21 cellular contexts compared by ENCODE assay signal in genomic region chr17:31374503-31374902, GRCh38. TPM values are rescaled to one million over a fixed set of nuclear protein-coding genes. Genes with fewer than 3 reads are reported as not detected.
DNase-seq lines count a peak whose midpoint lies in the region; ATAC-seq, FAIRE-seq and TF ChIP-seq lines count a peak whose summit lies in the region.
"Had no signal": no experiment of that assay in that cellular context is flagged by ENCODE, and none has a peak within 500 bp of the region (broad histone marks: within the 10 kb centered on the region; RNA-seq: fewer than 3 reads in every experiment).

No MANE protein-coding gene starts in this region.

- FAIRE-seq in GM18507 (lab: Jason Lieb, UNC) (peak; percentile 68), GM12878 (lab: Jason Lieb, UNC) (no peak)
- FAIRE-seq: HepG2, HTR-8/SVneo had no signal

- H3K4me1 ChIP-seq in GM12878 (ENCODE audit: control insufficient read depth, insufficient read depth, low read length): peaks cover 16% of the 10 kb centered on the region
- peaks cover 27 to 28% of the 10 kb centered on the region in 2 experiments for H3K4me1 ChIP-seq in neutrophil (ENCODE audit: control insufficient read depth in 1 of 2, insufficient read depth in 1 of 2, low read depth in 1 of 2, low read length in 1 of 2)
- H3K4me1 ChIP-seq in gastroesophageal sphincter: no peaks in the 10 kb centered on the region

- H4K20me1 ChIP-seq in GM12878 (ENCODE audit: control insufficient read depth, insufficient read depth): no peaks in the 10 kb centered on the region

- H3K4me3 ChIP-seq in GM12878 (no peak overlapping the region), neutrophil (ENCODE audit: low read depth in 1 of 2, low read length in 1 of 2) (no peak overlapping the region), gastroesophageal sphincter (no peak overlapping the region)

- intact Hi-C loops in CD14-positive monocyte (cut with micrococcal nuclease) (no loop called here), GM12878 (cut with micrococcal nuclease; ENCODE audit: unreplicated experiment) (loop anchor here (5.0 kb wide), 2 partner anchors 157 to 362 kb away; no protein-coding TSS in a partner anchor)

- DNase-seq in CD14-positive monocyte (ENCODE audit: low spot score) (no peak), GM18507 (ENCODE audit: extremely low spot score, insufficient read length, low read depth) (no peak), GM12878 (ENCODE audit: low read depth, low spot score) (no peak), NCI-H524 treated with DMSO at 0.1 percent for 48 hours (lab: John Stamatoyannopoulos, UW) (no peak), NCI-H1105 (lab: John Stamatoyannopoulos, UW) (no peak)
- DNase-seq: CD4-positive, alpha-beta memory T cell; DMS153; DMS79 treated with DMSO at 0.1 percent for 48 hours; GF-D8; GOT3; H7; HFFc6; Karpas-422 had no signal

- ATAC-seq in GM12878 (peak; percentile 62), HG03378 (IDR thresholded peaks at IDR 0.05; ENCODE audit: unreplicated experiment) (no peak), gastroesophageal sphincter (no peak)
- ATAC-seq: HCT116, HepG2 had no signal

- no TSS peak for BruUV-seq in GM12878 (replicated peaks; lab: Mats Ljungman, UMichigan)

- H3K36me3 Mint-ChIP-seq in CD14-positive monocyte: peaks cover 7 to 10% of the 10 kb centered on the region in 2 donors

- TF ChIP-seq RAD21 in GM12878 (IDR thresholded peaks at IDR 0.05; ENCODE audit: insufficient read depth, low read depth, low read length): no peak

- CTCF ChIA-PET in GM12878 (lab: Yijun Ruan, JAX): interaction anchor here (0.5 to 5.4 kb wide), 13 partner anchors 8 to 362 kb away, joined by 3 to 80 read pairs (median 3); partner anchors contain the start of gene EVI2B

- H3K4me1 Mint-ChIP-seq in CD14-positive monocyte: peaks cover 36% of the 10 kb centered on the region

- 68% methylated on average over 2 of the region's 2 CpGs for WGBS in GM12878 (ENCODE audit: insufficient coverage, insufficient replicate concordance, low lambda C conversion rate, missing lambda C conversion rate)
- 90% methylated on average over 2 of the region's 2 CpGs for WGBS in gastroesophageal sphincter (ENCODE audit: low coverage in 1 of 2), 2 donors

- no peak overlapping the region for H3K9ac ChIP-seq in GM12878 (ENCODE audit: control insufficient read depth, insufficient read depth, low read length)

- H3K27ac ChIP-seq in GM12878 (ENCODE audit: control insufficient read depth, insufficient read depth): 0 out of 2 replicates have a peak overlapping the region, but pooled peaks have one; percentile 35
- peak overlapping the region; percentile 71 for H3K27ac ChIP-seq in neutrophil
- no peak overlapping the region for H3K27ac ChIP-seq in gastroesophageal sphincter

- H3K4me2 ChIP-seq in GM12878 (ENCODE audit: control insufficient read depth, insufficient read depth): 0 out of 2 replicates have a peak overlapping the region, but pooled peaks have one; percentile 11

- H2AFZ ChIP-seq in GM12878 (ENCODE audit: control insufficient read depth, low read depth, low read length): no peak overlapping the region

- in situ Hi-C loops in GM12878 (cut with MboI): loop anchor here (5.0 kb wide), 1 partner anchor 357 kb away; no protein-coding TSS in a partner anchor

- TF ChIP-seq CTCF in CD14-positive monocyte (IDR thresholded peaks at IDR 0.05): no peak
- no peak for TF ChIP-seq CTCF in GM12878 (IDR thresholded peaks at IDR 0.05 in 2 of 3, conservative IDR thresholded peaks at IDR 0.05 in 1 of 3; ENCODE audit: control insufficient read depth in 2 of 3, extremely low read depth in 1 of 3, insufficient read depth in 1 of 3, low read depth in 3 of 3, low read length in 3 of 3)
- no peak for TF ChIP-seq CTCF in neutrophil (IDR thresholded peaks at IDR 0.05)
- no peak for TF ChIP-seq CTCF in gastroesophageal sphincter (IDR thresholded peaks at IDR 0.05)

- peaks cover 0 to 10% of the 10 kb centered on the region in 2 experiments; a peak in 1 of 4 replicates for H3K36me3 ChIP-seq in GM12878 (ENCODE audit: control insufficient read depth in 2 of 2, insufficient read depth in 2 of 2, low read length in 1 of 2)
- no peaks in the 10 kb centered on the region for H3K36me3 ChIP-seq in neutrophil
- H3K36me3 ChIP-seq in gastroesophageal sphincter: peaks cover 0 to 37% of the 10 kb centered on the region in 2 donors

- H3K4me3 Mint-ChIP-seq in CD14-positive monocyte: peak overlapping the region in 1 of 2 donors; percentile 82
- H3K4me3 Mint-ChIP-seq: B cell; CD4-positive, alpha-beta memory T cell; HFFc6 had no signal

- no peaks in the 10 kb centered on the region for H3K27me3 Mint-ChIP-seq in CD14-positive monocyte (ENCODE audit: low read depth in 3 of 3)
- H3K27me3 Mint-ChIP-seq: B cell; CD4-positive, alpha-beta memory T cell; IgD-negative memory B cell had no signal

- TF ChIP-seq POLR2A in GM12878 (IDR thresholded peaks at IDR 0.05; ENCODE audit: low read depth, low read length) (no peak), gastroesophageal sphincter (IDR thresholded peaks at IDR 0.05) (no peak)

- RAD21 ChIA-PET in GM12878 (lab: Charles Lee; ENCODE audit: unreplicated experiment): interaction anchor here (0.6 to 1.6 kb wide), 6 partner anchors 14 to 276 kb away, joined by 3 to 9 read pairs (median 4); no protein-coding TSS in a partner anchor

- H3K9me3 ChIP-seq in GM12878 (replicated peaks; ENCODE audit: control insufficient read depth, insufficient read depth, low read length) (no peaks in the 10 kb centered on the region), neutrophil (no peaks in the 10 kb centered on the region), gastroesophageal sphincter (no peaks in the 10 kb centered on the region)

- H3K9me3 Mint-ChIP-seq in CD14-positive monocyte: no peaks in the 10 kb centered on the region
- H3K9me3 Mint-ChIP-seq: CD4-positive, alpha-beta memory T cell; HFFc6; IgD-negative memory B cell had no signal

- SMC1A ChIA-PET in GM12878 (lab: Charles Lee; ENCODE audit: uncharacterized antibody, unreplicated experiment): interaction anchor here (0.7 to 9.7 kb wide), 8 partner anchors 9 to 537 kb away, joined by 3 to 86 read pairs (median 8); partner anchors contain the start of gene EVI2B

- peak overlapping the region in 4 of 7 donors; percentile 56 to 94 (median 86) for H3K27ac Mint-ChIP-seq in CD14-positive monocyte
- H3K27ac Mint-ChIP-seq: B cell, HFFc6, IgD-negative memory B cell had no signal

- POLR2A ChIA-PET in GM12878 (lab: Charles Lee): interaction anchor here (0.6 to 0.7 kb wide), 2 partner anchors 253 to 305 kb away, joined by 3 to 4 read pairs; no protein-coding TSS in a partner anchor

- TF ChIP-seq EP300 in GM12878 (IDR thresholded peaks at IDR 0.05; ENCODE audit: borderline replicate concordance in 1 of 2, control insufficient read depth in 1 of 2, low read depth in 2 of 2, low read length in 2 of 2): no peak
- no peak for TF ChIP-seq EP300 in gastroesophageal sphincter (IDR thresholded peaks at IDR 0.05)

- no peaks in the 10 kb centered on the region for H3K27me3 ChIP-seq in GM12878 (replicated peaks in 1 of 2; ENCODE audit: control insufficient read depth in 2 of 2, insufficient read depth in 2 of 2, low read length in 1 of 2)
- no peaks in the 10 kb centered on the region for H3K27me3 ChIP-seq in neutrophil
- no peaks in the 10 kb centered on the region for H3K27me3 ChIP-seq in gastroesophageal sphincter

- H3K79me2 ChIP-seq in GM12878 (ENCODE audit: control insufficient read depth, insufficient read depth, low read length): no peaks in the 10 kb centered on the region

TF ChIP-seq in GM12878, 131 proteins besides CTCF, POLR2A, EP300 and RAD21 (continues in another document):
- TF ChIP-seq BHLHE40 (IDR thresholded peaks at IDR 0.05; ENCODE audit: borderline replicate concordance in 1 of 2, low read depth in 2 of 2, low read length in 1 of 2): no peak
- TF ChIP-seq PAX8 (IDR thresholded peaks at IDR 0.05): no peak
- no peak for TF ChIP-seq ATF7 (IDR thresholded peaks at IDR 0.05; ENCODE audit: low read depth)

RNA-seq across cellular contexts. Expression of gene RAB11FIP4, which starts 17.0 kb away (rescaled TPM):
- 10 to 100 TPM; 10.4 to 16.2 TPM for polyA plus RNA-seq in CD14-positive monocyte
- 40.5 and 45.1 TPM in 2 replicates for total RNA-seq in GM12878 (2013; cell fraction: nucleolus; rRNA removed)
- total RNA-seq in GM12878 (2014; rRNA removed): 21.2 and 22.7 TPM in 2 replicates
- total RNA-seq in GM12878 (2014; rRNA removed; fragmentation: Illumina TruSeq; extraction: Trizol): 18.8 and 20.1 TPM in 2 replicates
- 27.0 and 28.7 TPM in 2 replicates for total RNA-seq in GM12878 (2021)
- polyA plus RNA-seq in GM12878 (2011; ENCODE audit: low read depth): 4.9 TPM
- 15.9 and 18.3 TPM in 2 replicates for polyA plus RNA-seq in GM12878 (2011; rRNA removed)
- polyA plus RNA-seq in GM12878 (2011; cell fraction: cytosol; rRNA removed): 16.3 and 17.2 TPM in 2 replicates
- polyA plus RNA-seq in GM12878 (2011; cell fraction: nucleus; rRNA removed): 23.3 and 26.8 TPM in 2 replicates
- 8.4 and 11.3 TPM in 2 replicates for polyA plus RNA-seq in GM12878 (2012)
- polyA plus RNA-seq in GM12878 (2014; fragmentation: Illumina TruSeq; extraction: Trizol): 9.6 and 15.2 TPM in 2 replicates
- 1 to 10 TPM; 1.4 to 1.8 TPM for polyA plus RNA-seq in GM12878 (2014; fragmentation: Nextera tagmentation; extraction: Ambion mirVana)
- 19.0 and 19.8 TPM in 2 replicates for polyA plus RNA-seq in GM12878 (2014; rRNA removed)
- polyA plus RNA-seq in GM12878 (2016; fragmentation: Nextera tagmentation; extraction: Ambion mirVana): 10 to 100 TPM; 15.8 to 17.0 TPM
- polyA minus RNA-seq in GM12878 (2011; rRNA and poly(A)+ RNA removed): 31.9 and 40.7 TPM in 2 replicates
- polyA minus RNA-seq in GM12878 (2011; cell fraction: cytosol; rRNA and poly(A)+ RNA removed): 8.3 and 12.3 TPM in 2 replicates
- polyA minus RNA-seq in GM12878 (2011; cell fraction: nucleus; rRNA and poly(A)+ RNA removed): 15.5 and 19.5 TPM in 2 replicates
- 10 to 100 TPM in 1 of 4 donors, 1 to 10 TPM in 2, under 1 TPM in 1; 0.47 to 14.1 (median 1.9) TPM for total RNA-seq in gastroesophageal sphincter

RNA-seq across cellular contexts. Expression of gene EVI2A, which starts 53.1 kb away (rescaled TPM):
- polyA plus RNA-seq in CD14-positive monocyte (100 to 1,000 TPM; 125 to 138 TPM), GM12878 (2011; rRNA removed) (4.6 and 10.6 TPM in 2 replicates), GM12878 (2014; fragmentation: Illumina TruSeq; extraction: Trizol) (41.3 and 62.5 TPM in 2 replicates), GM12878 (2014; fragmentation: Nextera tagmentation; extraction: Ambion mirVana) (10 to 100 TPM; 54.5 to 78.3 TPM), GM12878 (2014; rRNA removed) (17.8 and 21.9 TPM in 2 replicates), GM12878 (2016; fragmentation: Nextera tagmentation; extraction: Ambion mirVana) (10 to 100 TPM; 15.1 to 15.5 TPM)
- total RNA-seq in GM12878 (2013; cell fraction: nucleolus; rRNA removed): 6.3 and 7.2 TPM in 2 replicates
- total RNA-seq in GM12878 (2014; rRNA removed) (29.5 and 40.9 TPM in 2 replicates), GM12878 (2014; rRNA removed; fragmentation: Illumina TruSeq; extraction: Trizol) (50.3 and 51.2 TPM in 2 replicates), GM12878 (2021) (21.4 and 22.9 TPM in 2 replicates), gastroesophageal sphincter (10 to 100 TPM in 1 of 4 donors, 1 to 10 TPM in 2, under 1 TPM in 1; 0.31 to 13.6 (median 5.3) TPM)
- 12.9 TPM for polyA plus RNA-seq in GM12878 (2011; ENCODE audit: low read depth)
- 1.7 and 1.8 TPM in 2 replicates for polyA plus RNA-seq in GM12878 (2011; cell fraction: cytosol; rRNA removed)
- 1.2 and 1.5 TPM in 2 replicates for polyA plus RNA-seq in GM12878 (2011; cell fraction: nucleus; rRNA removed)
- polyA plus RNA-seq in GM12878 (2012): 21.1 and 30.8 TPM in 2 replicates
- 1.7 and 2.7 TPM in 2 replicates for polyA minus RNA-seq in GM12878 (2011; rRNA and poly(A)+ RNA removed)
- 1.1 TPM in 1 of 2 replicates, not detected in the other for polyA minus RNA-seq in GM12878 (2011; cell fraction: cytosol; rRNA and poly(A)+ RNA removed)
- polyA minus RNA-seq in GM12878 (2011; cell fraction: nucleus; rRNA and poly(A)+ RNA removed): 1.9 and 3.0 TPM in 2 replicates
- total RNA-seq: H7, HepG2 had no signal
- polyA plus RNA-seq: HepG2 had no signal

Comparison
In these comparisons a context has a peak if more than half of its experiments do, and no peak if none do; other contexts are left out.
1. H3K27ac ChIP-seq: peak in GM12878 (single experiment) and neutrophil (single experiment); none in gastroesophageal sphincter (0 of 4).